In the genomic region with DNA sequence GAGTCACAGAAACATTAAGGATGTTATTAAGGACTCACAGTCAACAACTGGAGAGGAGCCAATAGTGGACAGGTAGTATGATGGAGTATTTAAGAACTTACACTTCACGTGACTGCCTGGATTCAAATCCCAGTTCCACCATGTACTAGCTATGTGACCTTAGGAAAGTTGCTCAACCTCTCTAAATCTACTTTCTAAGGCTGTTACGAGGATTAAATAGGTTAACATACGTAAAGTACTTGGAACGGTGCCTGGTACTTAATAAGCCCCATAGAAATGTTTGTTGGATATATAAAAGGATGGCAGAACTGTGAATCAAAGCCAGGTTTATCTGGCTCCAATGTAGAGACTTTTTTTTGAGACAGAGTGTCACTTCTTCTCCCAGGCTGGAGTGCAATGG, we compare ENCODE assay signal across 22 cellular contexts. TPM values are rescaled to one million over a fixed set of nuclear protein-coding genes. Genes with fewer than 3 reads are reported as not detected.
DNase-seq lines count a peak whose midpoint lies in the region; ATAC-seq and TF ChIP-seq lines count a peak whose summit lies in the region.
"Had no signal": no experiment of that assay in that cellular context is flagged by ENCODE, and none has a peak within 500 bp of the region (broad histone marks: within the 10 kb centered on the region; RNA-seq: fewer than 3 reads in every experiment).

No MANE protein-coding gene starts in this region.

- H3K36me3 ChIP-seq in PC-3 (ENCODE audit: low read depth, low read length) = no peaks in the 10 kb centered on the region

- H3K79me2 ChIP-seq in PC-3 (ENCODE audit: low read length) = peaks cover 8% of the 10 kb centered on the region; the same call in 1 of the 2 replicates

- POLR2A ChIA-PET in PC-3 (lab: Charles Lee; ENCODE audit: unreplicated experiment) = no interaction called here

- no peak overlapping the region for H3K27ac Mint-ChIP-seq in activated naive CD4-positive, alpha-beta T cell treated with anti-CD3 and anti-CD28 coated beads, Interleukin-2, amount 10 ng/mL, durations not matched to agents 7 days and 5 days
- H3K27ac Mint-ChIP-seq: B cell; CD4-positive, CD25-positive, alpha-beta regulatory T cell; CD8-positive, alpha-beta memory T cell; HFFc6; IgD-negative memory B cell had no signal

- H3K27ac ChIP-seq in PC-3 (ENCODE audit: low read length) = no peak overlapping the region

- H3K4me3 Mint-ChIP-seq in activated naive CD4-positive, alpha-beta T cell treated with anti-CD3 and anti-CD28 coated beads, Interleukin-2, amount 10 ng/mL, durations not matched to agents 7 days and 5 days = no peak overlapping the region
- H3K4me3 Mint-ChIP-seq: B cell; CD4-positive, CD25-positive, alpha-beta regulatory T cell; CD8-positive, alpha-beta memory T cell; HFFc6; IgD-negative memory B cell had no signal

- no peaks in the 10 kb centered on the region for H3K9me3 ChIP-seq in PC-3 (ENCODE audit: low read length)

- peak; percentile 83 for DNase-seq in LNCaP clone FGC (ENCODE audit: low read depth)
- DNase-seq in PC-3 = peak; percentile 37
- DNase-seq in retinal pigment epithelial cell (ENCODE audit: low read depth) = peak; percentile 99
- DNase-seq in DMS114 treated with DMSO at 0.1 percent for 48 hours (lab: John Stamatoyannopoulos, UW; ENCODE audit: unreplicated experiment) = no peak
- DNase-seq in activated naive CD4-positive, alpha-beta T cell treated with anti-CD3 and anti-CD28 coated beads, Interleukin-2, amount 10 ng/mL, durations not matched to agents 7 days and 5 days = no peak
- DNase-seq in 8988T = no peak
- DNase-seq: C1 segment of cervical spinal cord; CD4-positive, CD25-positive, alpha-beta regulatory T cell; CD8-positive, alpha-beta memory T cell; COR-L47; DMS153; DMS79; GDM1; GOT3; H7; HFFc6 had no signal

- no peak overlapping the region for H2AFZ ChIP-seq in PC-3 (ENCODE audit: low read length)

- H3F3A ChIP-seq in PC-3 (ENCODE audit: low read length, unreplicated experiment) = no peaks in the 10 kb centered on the region

- H3K9me3 Mint-ChIP-seq in activated naive CD4-positive, alpha-beta T cell treated with anti-CD3 and anti-CD28 coated beads, Interleukin-2, amount 10 ng/mL, durations not matched to agents 7 days and 5 days = peaks cover 2% of the 10 kb centered on the region
- H3K9me3 Mint-ChIP-seq: IgD-negative memory B cell had no signal

- H3K4me1 Mint-ChIP-seq in activated naive CD4-positive, alpha-beta T cell treated with anti-CD3 and anti-CD28 coated beads, Interleukin-2, amount 10 ng/mL, durations not matched to agents 7 days and 5 days = no peaks in the 10 kb centered on the region
- H3K4me1 Mint-ChIP-seq: B cell; CD4-positive, CD25-positive, alpha-beta regulatory T cell; CD8-positive, alpha-beta memory T cell; IgD-negative memory B cell had no signal

- CTCF ChIA-PET in PC-3 (lab: Charles Lee) = no interaction called here
- CTCF ChIA-PET in activated naive CD4-positive, alpha-beta T cell treated with anti-CD3 and anti-CD28 coated beads, Interleukin-2, amount 10 ng/mL, durations not matched to agents 7 days and 5 days (lab: Charles Lee) = no interaction called here

- H3K27me3 ChIP-seq in PC-3 (ENCODE audit: low read length) = no peaks in the 10 kb centered on the region

- intact Hi-C loops in PC-3 (cut with micrococcal nuclease) = no loop called here

- no peaks in the 10 kb centered on the region for H3K27me3 Mint-ChIP-seq in activated naive CD4-positive, alpha-beta T cell treated with anti-CD3 and anti-CD28 coated beads, Interleukin-2, amount 10 ng/mL, durations not matched to agents 7 days and 5 days
- H3K27me3 Mint-ChIP-seq: CD4-positive, CD25-positive, alpha-beta regulatory T cell; CD8-positive, alpha-beta memory T cell had no signal

- no peak overlapping the region for H3K9ac ChIP-seq in PC-3 (ENCODE audit: low read length)

- ATAC-seq in PC-3 (no peak), esophagus mucosa (peak; percentile 89)
- ATAC-seq: HCT116, HepG2 had no signal

- H3K4me1 ChIP-seq in PC-3 (ENCODE audit: insufficient read depth, low read length) = peaks cover 13% of the 10 kb centered on the region

- H3K4me2 ChIP-seq in PC-3 (ENCODE audit: low read length) = no peak overlapping the region

- no peaks in the 10 kb centered on the region for H4K20me1 ChIP-seq in PC-3 (ENCODE audit: low read length)

- no peaks in the 10 kb centered on the region for H3K36me3 Mint-ChIP-seq in activated naive CD4-positive, alpha-beta T cell treated with anti-CD3 and anti-CD28 coated beads, Interleukin-2, amount 10 ng/mL, durations not matched to agents 7 days and 5 days
- H3K36me3 Mint-ChIP-seq: CD4-positive, CD25-positive, alpha-beta regulatory T cell; CD8-positive, alpha-beta memory T cell; IgD-negative memory B cell had no signal

- no peak for TF ChIP-seq CTCF in LNCaP clone FGC (IDR thresholded peaks at IDR 0.05; ENCODE audit: control insufficient read depth, extremely low read depth, insufficient read depth)
- no peak for TF ChIP-seq CTCF in PC-3 (conservative IDR thresholded peaks at IDR 0.05; ENCODE audit: low read depth, low read length)
- TF ChIP-seq CTCF in retinal pigment epithelial cell (conservative IDR thresholded peaks at IDR 0.05; ENCODE audit: low read depth, low read length) = no peak

- BruUV-seq in PC-3 (replicated peaks; lab: Mats Ljungman, UMichigan) = no TSS peak

- H3K9me2 ChIP-seq in PC-3 (replicated peaks; ENCODE audit: low read length) = no peaks in the 10 kb centered on the region

- H3K4me3 ChIP-seq in LNCaP clone FGC (ENCODE audit: low read depth, low read length) = no peak overlapping the region
- no peak overlapping the region for H3K4me3 ChIP-seq in PC-3 (ENCODE audit: low read length)
- no peak overlapping the region for H3K4me3 ChIP-seq in retinal pigment epithelial cell (ENCODE audit: low read length)

RNA-seq across cellular contexts. Expression of a gene that starts 24.4 kb away (rescaled TPM):
- total RNA-seq in PC-3 (2014; rRNA removed) (7.0 and 9.7 TPM in 2 replicates), esophagus mucosa (4.7 TPM)
- total RNA-seq: A172; CD8-positive, alpha-beta memory T cell; HFFc6 had no signal

Comparison
In these comparisons a context has a peak if more than half of its experiments do, and no peak if none do; other contexts are left out.
1. DNase-seq: peak in LNCaP clone FGC (single experiment), PC-3 (single experiment) and retinal pigment epithelial cell (single experiment); none in DMS114 treated with DMSO at 0.1 percent for 48 hours (single experiment), activated naive CD4-positive, alpha-beta T cell treated with anti-CD3 and anti-CD28 coated beads, Interleukin-2, amount 10 ng/mL, durations not matched to agents 7 days and 5 days (single experiment) and 8988T (single experiment).